11 cellular contexts compared by ENCODE assay signal in the genomic region with DNA sequence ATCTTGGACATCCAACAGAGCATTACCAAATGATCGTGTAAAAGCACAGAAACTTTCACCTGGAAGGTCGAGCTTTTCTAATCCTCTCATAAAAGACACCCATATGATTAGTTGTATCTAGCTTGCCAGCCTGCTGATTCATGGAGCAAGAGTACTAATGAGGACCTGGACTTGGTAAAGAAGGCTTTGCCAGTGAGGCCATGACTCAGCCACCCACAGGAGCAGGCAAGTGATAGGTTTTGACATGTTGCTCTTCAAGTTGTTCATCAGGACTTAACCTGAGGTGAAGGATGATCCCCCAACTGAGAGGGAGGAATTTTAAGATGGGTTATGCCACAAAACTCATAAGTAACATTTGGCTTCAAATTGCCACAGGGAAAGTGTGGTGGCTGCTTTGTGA. TPM values are rescaled to one million over a fixed set of nuclear protein-coding genes. Genes with fewer than 3 reads are reported as not detected.
DNase-seq lines count a peak whose midpoint lies in the region; ATAC-seq and TF ChIP-seq lines count a peak whose summit lies in the region.
"Had no signal": no experiment of that assay in that cellular context is flagged by ENCODE, and none has a peak within 500 bp of the region (broad histone marks: within the 10 kb centered on the region; RNA-seq: fewer than 3 reads in every experiment).

No MANE protein-coding gene starts in this region.

- H2AFZ ChIP-seq in H9 (ENCODE audit: low read length), result no peak overlapping the region

- peak overlapping the region in 1 of 3 experiments; percentile 35; a peak in 1 of 7 replicates for H3K27ac Mint-ChIP-seq in H9
- H3K27ac Mint-ChIP-seq: activated CD8-positive, alpha-beta memory T cell treated with anti-CD3 and anti-CD28 coated beads, Interleukin-2, amount 10 ng/mL, durations not matched to agents 7 days and 5 days; naive thymus-derived CD4-positive, alpha-beta T cell had no signal

- no peak for TF ChIP-seq CTCF in Panc1 (IDR thresholded peaks at IDR 0.05)
- TF ChIP-seq CTCF in epithelial cell of esophagus (IDR thresholded peaks at IDR 0.05; ENCODE audit: insufficient read depth, low read depth, low read length, missing control alignments), result no peak
- TF ChIP-seq CTCF in prostate gland (IDR thresholded peaks at IDR 0.05), result no peak
- no peak for TF ChIP-seq CTCF in H9 (conservative IDR thresholded peaks at IDR 0.05)

- DNase-seq in GM03348 (ENCODE audit: low spot score) (peak; percentile 18), Panc1 (ENCODE audit: low read depth, low spot score) (no peak), epithelial cell of esophagus (ENCODE audit: low read depth) (peak; percentile 98), prostate gland (ENCODE audit: low spot score) (peak; percentile 26), H9 (no peak), KG1 (lab: John Stamatoyannopoulos, UW) (no peak)
- DNase-seq: activated CD8-positive, alpha-beta memory T cell treated with anti-CD3 and anti-CD28 coated beads, Interleukin-2, amount 10 ng/mL, durations not matched to agents 7 days and 5 days; Caco-2; naive thymus-derived CD4-positive, alpha-beta T cell had no signal

- H3K36me3 Mint-ChIP-seq in H9 (ENCODE audit: insufficient read depth in 1 of 3, low read depth in 3 of 3), result no peaks in the 10 kb centered on the region
- H3K36me3 Mint-ChIP-seq: activated CD8-positive, alpha-beta memory T cell treated with anti-CD3 and anti-CD28 coated beads, Interleukin-2, amount 10 ng/mL, durations not matched to agents 7 days and 5 days had no signal

- H3K27me3 ChIP-seq in Panc1 (ENCODE audit: control insufficient read depth, insufficient read depth, low read length) (no peaks in the 10 kb centered on the region), prostate gland (replicated peaks; ENCODE audit: insufficient read depth) (no peaks in the 10 kb centered on the region), H9 (ENCODE audit: insufficient read depth, low read length) (no peaks in the 10 kb centered on the region)

- no peaks in the 10 kb centered on the region for H3K79me2 ChIP-seq in H9 (ENCODE audit: insufficient read depth, low read length)

- no peaks in the 10 kb centered on the region; the same call in 1 of the 2 replicates for H3K27me3 Mint-ChIP-seq in H9 (ENCODE audit: low read depth)
- H3K27me3 Mint-ChIP-seq: activated CD8-positive, alpha-beta memory T cell treated with anti-CD3 and anti-CD28 coated beads, Interleukin-2, amount 10 ng/mL, durations not matched to agents 7 days and 5 days; naive thymus-derived CD4-positive, alpha-beta T cell had no signal

- H3K36me3 ChIP-seq in Panc1 (ENCODE audit: control insufficient read depth, insufficient read depth, low read length) (no peaks in the 10 kb centered on the region), prostate gland (no peaks in the 10 kb centered on the region)

- H3T11ph ChIP-seq in H9 (ENCODE audit: low read length), result no peak overlapping the region

- no peak overlapping the region for H3K9ac ChIP-seq in H9 (ENCODE audit: extremely low read depth, insufficient read length, low read length)

- CTCF ChIA-PET in Panc1 (lab: Charles Lee), result no interaction called here

- H3K27ac ChIP-seq in Panc1 (ENCODE audit: low read length), result no peak overlapping the region
- H3K27ac ChIP-seq in prostate gland, result no peak overlapping the region
- no peak overlapping the region for H3K27ac ChIP-seq in H9 (ENCODE audit: insufficient read length, low read depth, low read length)

- H3K9me3 ChIP-seq in Panc1 (ENCODE audit: control insufficient read depth, insufficient read depth, low read depth, low read length), result no peaks in the 10 kb centered on the region
- no peaks in the 10 kb centered on the region for H3K9me3 ChIP-seq in prostate gland
- no peaks in the 10 kb centered on the region for H3K9me3 ChIP-seq in H9 (ENCODE audit: control insufficient read depth, low read depth, low read length)
- H3K9me3 ChIP-seq: Caco-2 had no signal

- no peak overlapping the region for H3K18ac ChIP-seq in H9 (ENCODE audit: insufficient read length, low read depth, low read length)

- no peak overlapping the region for H3K56ac ChIP-seq in H9 (ENCODE audit: insufficient read length, low read depth, low read length)

- H4K5ac ChIP-seq in H9 (ENCODE audit: insufficient read length, low read depth, low read length), result no peak overlapping the region

- no peaks in the 10 kb centered on the region for H3K4me1 Mint-ChIP-seq in H9
- H3K4me1 Mint-ChIP-seq: activated CD8-positive, alpha-beta memory T cell treated with anti-CD3 and anti-CD28 coated beads, Interleukin-2, amount 10 ng/mL, durations not matched to agents 7 days and 5 days; naive thymus-derived CD4-positive, alpha-beta T cell had no signal

- no peak overlapping the region for H4K8ac ChIP-seq in H9 (replicated peaks; ENCODE audit: insufficient read length, low read depth, low read length)

- H2BK20ac ChIP-seq in H9 (ENCODE audit: low read depth, low read length, poor library complexity, severe bottlenecking), result no peak overlapping the region

- H2BK5ac ChIP-seq in H9 (ENCODE audit: insufficient read length, low read length), result no peak overlapping the region

- POLR2A ChIA-PET in Panc1 (lab: Charles Lee), result no interaction called here

- H2BK120ac ChIP-seq in H9 (ENCODE audit: low read depth, low read length, poor library complexity, severe bottlenecking), result no peak overlapping the region

- H3K4me2 ChIP-seq in H9 (ENCODE audit: insufficient read depth, insufficient read length, low read length), result no peak overlapping the region

- WGBS in prostate gland, result 22% methylated on average over 2 of the region's 2 CpGs
- WGBS in H9 (ENCODE audit: extremely low coverage, insufficient read length, low lambda C conversion rate), result no CpG with 5 or more reads among the region's 2 CpGs

- H2BK12ac ChIP-seq in H9 (ENCODE audit: insufficient read length, low read depth, low read length), result no peak overlapping the region

- H3K4me1 ChIP-seq in Panc1 (ENCODE audit: control insufficient read depth, insufficient read depth, low read length), result peaks cover 2% of the 10 kb centered on the region; the same call in 1 of the 2 replicates
- H3K4me1 ChIP-seq in prostate gland (replicated peaks), result no peaks in the 10 kb centered on the region
- H3K4me1 ChIP-seq in H9 (ENCODE audit: insufficient read depth, low read length), result no peaks in the 10 kb centered on the region
- H3K4me1 ChIP-seq: Caco-2 had no signal

- H4K91ac ChIP-seq in H9 (ENCODE audit: insufficient read length, low read depth, low read length), result no peak overlapping the region

- no peak overlapping the region for H3K23ac ChIP-seq in H9 (ENCODE audit: insufficient read length, low read depth, low read length)

- H3K23me2 ChIP-seq in H9 (ENCODE audit: insufficient read length, low read depth, low read length, poor library complexity, severe bottlenecking), result no peaks in the 10 kb centered on the region

- intact Hi-C loops in Panc1 (cut with micrococcal nuclease; ENCODE audit: unreplicated experiment), result no loop called here
- intact Hi-C loops in prostate gland (cut with DNase I), result no loop called here

- H2AK5ac ChIP-seq in H9 (ENCODE audit: insufficient read length, low read length), result no peak overlapping the region

- H3K9me3 Mint-ChIP-seq in H9, result no peaks in the 10 kb centered on the region
- H3K9me3 Mint-ChIP-seq: naive thymus-derived CD4-positive, alpha-beta T cell had no signal

- H4K20me1 ChIP-seq in H9 (ENCODE audit: control insufficient read depth, insufficient read depth, insufficient read length), result no peaks in the 10 kb centered on the region

- TF ChIP-seq POLR2A in prostate gland (IDR thresholded peaks at IDR 0.05), result no peak

- H3K4me3 ChIP-seq in Panc1 (ENCODE audit: low read depth in 2 of 2, low read length in 2 of 2) (no peak overlapping the region; a peak in 1 of 4 replicates), epithelial cell of esophagus (ENCODE audit: low read length) (no peak overlapping the region), prostate gland (no peak overlapping the region)

- in situ Hi-C loops in Panc1 (cut with HindIII; ENCODE audit: low pct_unique_long_range_greater_than_20kb, low sequenced_read_pairs), result no loop called here

- no TSS peak for BruUV-seq in Panc1 (replicated peaks; lab: Mats Ljungman, UMichigan)

- no peak overlapping the region for H3K4ac ChIP-seq in H9 (ENCODE audit: low read depth, low read length)

- no peak overlapping the region for H2BK15ac ChIP-seq in H9 (ENCODE audit: low read depth, low read length)

- no peak overlapping the region for H3K4me3 Mint-ChIP-seq in H9
- H3K4me3 Mint-ChIP-seq: activated CD8-positive, alpha-beta memory T cell treated with anti-CD3 and anti-CD28 coated beads, Interleukin-2, amount 10 ng/mL, durations not matched to agents 7 days and 5 days; naive thymus-derived CD4-positive, alpha-beta T cell had no signal

- no peak overlapping the region for H3K14ac ChIP-seq in H9 (ENCODE audit: insufficient read depth, low read length)

- ATAC-seq in Panc1 (peak; percentile 58; the same call in 1 of the 2 replicates), GM18870 (IDR thresholded peaks at IDR 0.05; ENCODE audit: unreplicated experiment) (no peak), HG02970 (IDR thresholded peaks at IDR 0.05; ENCODE audit: low FRiP score, unreplicated experiment) (no peak)
- ATAC-seq: activated CD8-positive, alpha-beta memory T cell treated with anti-CD3 and anti-CD28 coated beads, Interleukin-2, amount 10 ng/mL, durations not matched to agents 7 days and 5 days; naive thymus-derived CD4-positive, alpha-beta T cell had no signal

- H3K79me1 ChIP-seq in H9 (ENCODE audit: insufficient read depth, low read depth, low read length, poor library complexity, severe bottlenecking), result no peaks in the 10 kb centered on the region

RNA-seq across cellular contexts. Expression of gene EPGN, which starts 24.7 kb away (rescaled TPM):
- total RNA-seq in Panc1 (2021; ENCODE audit: unreplicated experiment), result not detected
- not detected for polyA plus RNA-seq in Panc1 (2012; ENCODE audit: insufficient read length)
- total RNA-seq in prostate gland, result not detected
- total RNA-seq in H9 (2021), result not detected in 2 replicates
- total RNA-seq: activated CD8-positive, alpha-beta memory T cell treated with anti-CD3 and anti-CD28 coated beads, Interleukin-2, amount 10 ng/mL, durations not matched to agents 7 days and 5 days; Caco-2 had no signal

Comparison
In these comparisons a context has a peak if more than half of its experiments do, and no peak if none do; other contexts are left out.
1. DNase-seq: peak in GM03348 (single experiment), epithelial cell of esophagus (single experiment) and prostate gland (single experiment); none in Panc1 (single experiment), H9 (single experiment) and KG1 (single experiment).